Comparison of ENCODE assay signal across 1 cellular context in the genomic region with DNA sequence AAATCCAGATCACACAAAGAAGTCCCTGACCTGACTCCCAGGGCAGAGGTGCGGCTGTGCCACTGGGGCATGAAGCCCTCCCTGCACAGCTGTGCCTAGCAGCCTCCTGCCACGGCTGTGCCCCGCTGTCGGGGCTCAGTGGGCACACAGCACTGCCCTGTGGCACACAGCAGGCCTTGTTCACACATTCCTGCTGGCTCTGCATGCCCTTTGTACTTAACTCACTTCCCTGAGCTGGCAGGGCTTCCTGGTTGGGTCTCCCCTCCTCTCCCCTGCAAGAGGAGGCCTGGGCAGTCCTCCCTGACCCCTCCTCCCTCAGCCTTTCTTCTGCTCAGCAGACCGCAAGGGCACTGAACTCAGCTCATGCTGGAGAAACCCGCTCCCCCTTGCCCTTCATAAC.
TF ChIP-seq lines count a peak whose summit lies in the region.

No MANE protein-coding gene starts in this region.

TF ChIP-seq in K562, 482 proteins besides CTCF, POLR2A, EP300 and RAD21 (continued from another document):
- TF ChIP-seq, protein P1, sequence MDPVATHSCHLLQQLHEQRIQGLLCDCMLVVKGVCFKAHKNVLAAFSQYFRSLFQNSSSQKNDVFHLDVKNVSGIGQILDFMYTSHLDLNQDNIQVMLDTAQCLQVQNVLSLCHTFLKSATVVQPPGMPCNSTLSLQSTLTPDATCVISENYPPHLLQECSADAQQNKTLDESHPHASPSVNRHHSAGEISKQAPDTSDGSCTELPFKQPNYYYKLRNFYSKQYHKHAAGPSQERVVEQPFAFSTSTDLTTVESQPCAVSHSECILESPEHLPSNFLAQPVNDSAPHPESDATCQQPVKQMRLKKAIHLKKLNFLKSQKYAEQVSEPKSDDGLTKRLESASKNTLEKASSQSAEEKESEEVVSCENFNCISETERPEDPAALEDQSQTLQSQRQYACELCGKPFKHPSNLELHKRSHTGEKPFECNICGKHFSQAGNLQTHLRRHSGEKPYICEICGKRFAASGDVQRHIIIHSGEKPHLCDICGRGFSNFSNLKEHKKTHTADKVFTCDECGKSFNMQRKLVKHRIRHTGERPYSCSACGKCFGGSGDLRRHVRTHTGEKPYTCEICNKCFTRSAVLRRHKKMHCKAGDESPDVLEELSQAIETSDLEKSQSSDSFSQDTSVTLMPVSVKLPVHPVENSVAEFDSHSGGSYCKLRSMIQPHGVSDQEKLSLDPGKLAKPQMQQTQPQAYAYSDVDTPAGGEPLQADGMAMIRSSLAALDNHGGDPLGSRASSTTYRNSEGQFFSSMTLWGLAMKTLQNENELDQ (CRISPR knock-in tag; IDR thresholded peaks at IDR 0.05; ENCODE audit: borderline replicate concordance), result no peak
- TF ChIP-seq ZNF253 (CRISPR knock-in tag; conservative IDR thresholded peaks at IDR 0.05), result no peak
- no peak for TF ChIP-seq RAD51 (IDR thresholded peaks at IDR 0.05; ENCODE audit: borderline replicate concordance, low read depth)
- TF ChIP-seq SMAD3 (CRISPR knock-in tag; conservative IDR thresholded peaks at IDR 0.05), result no peak
- TF ChIP-seq, protein P2, sequence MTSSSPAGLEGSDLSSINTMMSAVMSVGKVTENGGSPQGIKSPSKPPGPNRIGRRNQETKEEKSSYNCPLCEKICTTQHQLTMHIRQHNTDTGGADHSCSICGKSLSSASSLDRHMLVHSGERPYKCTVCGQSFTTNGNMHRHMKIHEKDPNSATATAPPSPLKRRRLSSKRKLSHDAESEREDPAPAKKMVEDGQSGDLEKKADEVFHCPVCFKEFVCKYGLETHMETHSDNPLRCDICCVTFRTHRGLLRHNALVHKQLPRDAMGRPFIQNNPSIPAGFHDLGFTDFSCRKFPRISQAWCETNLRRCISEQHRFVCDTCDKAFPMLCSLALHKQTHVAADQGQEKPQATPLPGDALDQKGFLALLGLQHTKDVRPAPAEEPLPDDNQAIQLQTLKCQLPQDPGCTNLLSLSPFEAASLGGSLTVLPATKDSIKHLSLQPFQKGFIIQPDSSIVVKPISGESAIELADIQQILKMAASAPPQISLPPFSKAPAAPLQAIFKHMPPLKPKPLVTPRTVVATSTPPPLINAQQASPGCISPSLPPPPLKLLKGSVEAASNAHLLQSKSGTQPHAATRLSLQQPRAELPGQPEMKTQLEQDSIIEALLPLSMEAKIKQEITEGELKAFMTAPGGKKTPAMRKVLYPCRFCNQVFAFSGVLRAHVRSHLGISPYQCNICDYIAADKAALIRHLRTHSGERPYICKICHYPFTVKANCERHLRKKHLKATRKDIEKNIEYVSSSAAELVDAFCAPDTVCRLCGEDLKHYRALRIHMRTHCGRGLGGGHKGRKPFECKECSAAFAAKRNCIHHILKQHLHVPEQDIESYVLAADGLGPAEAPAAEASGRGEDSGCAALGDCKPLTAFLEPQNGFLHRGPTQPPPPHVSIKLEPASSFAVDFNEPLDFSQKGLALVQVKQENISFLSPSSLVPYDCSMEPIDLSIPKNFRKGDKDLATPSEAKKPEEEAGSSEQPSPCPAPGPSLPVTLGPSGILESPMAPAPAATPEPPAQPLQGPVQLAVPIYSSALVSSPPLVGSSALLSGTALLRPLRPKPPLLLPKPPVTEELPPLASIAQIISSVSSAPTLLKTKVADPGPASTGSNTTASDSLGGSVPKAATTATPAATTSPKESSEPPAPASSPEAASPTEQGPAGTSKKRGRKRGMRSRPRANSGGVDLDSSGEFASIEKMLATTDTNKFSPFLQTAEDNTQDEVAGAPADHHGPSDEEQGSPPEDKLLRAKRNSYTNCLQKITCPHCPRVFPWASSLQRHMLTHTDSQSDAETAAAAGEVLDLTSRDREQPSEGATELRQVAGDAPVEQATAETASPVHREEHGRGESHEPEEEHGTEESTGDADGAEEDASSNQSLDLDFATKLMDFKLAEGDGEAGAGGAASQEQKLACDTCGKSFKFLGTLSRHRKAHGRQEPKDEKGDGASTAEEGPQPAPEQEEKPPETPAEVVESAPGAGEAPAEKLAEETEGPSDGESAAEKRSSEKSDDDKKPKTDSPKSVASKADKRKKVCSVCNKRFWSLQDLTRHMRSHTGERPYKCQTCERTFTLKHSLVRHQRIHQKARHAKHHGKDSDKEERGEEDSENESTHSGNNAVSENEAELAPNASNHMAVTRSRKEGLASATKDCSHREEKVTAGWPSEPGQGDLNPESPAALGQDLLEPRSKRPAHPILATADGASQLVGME (CRISPR knock-in tag; IDR thresholded peaks at IDR 0.05), result no peak
